ENCODE assay signal across 20 cellular contexts in genomic region chr9:17330097-17330496, GRCh38.
DNase-seq lines count a peak whose midpoint lies in the region; ATAC-seq, FAIRE-seq and TF ChIP-seq lines count a peak whose summit lies in the region.
"Had no signal": no experiment of that assay in that cellular context is flagged by ENCODE, and none has a peak within 500 bp of the region (broad histone marks: within the 10 kb centered on the region; RNA-seq: fewer than 3 reads in every experiment).

No MANE protein-coding gene starts in this region.

- no peaks in the 10 kb centered on the region for H3K79me1 ChIP-seq in IMR-90 (ENCODE audit: low read depth in 1 of 2, low read length in 2 of 2)

- no peak overlapping the region for H3K56ac ChIP-seq in IMR-90 (ENCODE audit: extremely low read depth, insufficient read depth, low read length)

- H4K20me1 ChIP-seq in IMR-90 (ENCODE audit: insufficient read depth, low read length) (no peaks in the 10 kb centered on the region), osteoblast (ENCODE audit: insufficient read depth, low read length) (no peaks in the 10 kb centered on the region)

- no peaks in the 10 kb centered on the region for H3K9me3 ChIP-seq in IMR-90 (ENCODE audit: control insufficient read depth, insufficient read depth, low read length)
- no peaks in the 10 kb centered on the region for H3K9me3 ChIP-seq in osteoblast (ENCODE audit: low read depth, low read length)
- no peaks in the 10 kb centered on the region for H3K9me3 ChIP-seq in left lung
- H3K9me3 ChIP-seq: Peyer's patch had no signal

- no peak for TF ChIP-seq POLR2A in IMR-90 (IDR thresholded peaks at IDR 0.05; ENCODE audit: low read depth, low read length)

- no peak overlapping the region for H2BK15ac ChIP-seq in IMR-90 (ENCODE audit: low read depth, low read length)

- H3K4me1 ChIP-seq in IMR-90 (ENCODE audit: control insufficient read depth, insufficient read depth, low read length) (no peaks in the 10 kb centered on the region), osteoblast (ENCODE audit: insufficient read depth, low read length) (no peaks in the 10 kb centered on the region), left lung (no peaks in the 10 kb centered on the region)
- H3K4me1 ChIP-seq: Peyer's patch had no signal

- H3K4me2 ChIP-seq in IMR-90 (ENCODE audit: low read depth, low read length) (no peak overlapping the region), osteoblast (ENCODE audit: insufficient read depth, low read length) (no peak overlapping the region)

- H3K4ac ChIP-seq in IMR-90 (ENCODE audit: low read depth, low read length): no peak overlapping the region

- no TSS peak for BruUV-seq in IMR-90 (replicated peaks; lab: Mats Ljungman, UMichigan)

- intact Hi-C loops in IMR-90 (cut with micrococcal nuclease) (no loop called here), left lung (cut with DNase I) (no loop called here)

- H2BK120ac ChIP-seq in IMR-90 (ENCODE audit: low read depth, low read length): no peak overlapping the region

- no peaks in the 10 kb centered on the region for H3K27me3 ChIP-seq in IMR-90 (ENCODE audit: control insufficient read depth, insufficient read depth, low read length)
- H3K27me3 ChIP-seq in bronchial epithelial cell (ENCODE audit: control insufficient read depth, insufficient read depth, low read length): no peaks in the 10 kb centered on the region
- no peaks in the 10 kb centered on the region for H3K27me3 ChIP-seq in osteoblast (ENCODE audit: insufficient read depth, low read length)
- no peaks in the 10 kb centered on the region for H3K27me3 ChIP-seq in left lung
- H3K27me3 ChIP-seq: Peyer's patch had no signal

- DNase-seq in NCI-H2171 treated with DMSO at 0.1 percent for 48 hours (lab: John Stamatoyannopoulos, UW) (peak; percentile 32), NCI-H2171 (lab: John Stamatoyannopoulos, UW) (no peak), IMR-90 (peak; percentile 46), bronchial epithelial cell (ENCODE audit: low read depth) (peak; percentile 48), osteoblast (ENCODE audit: insufficient read length, low spot score, missing footprints) (peak; percentile 11), hepatic stellate cell (ENCODE audit: low spot score) (no peak), left lung (no peak)
- DNase-seq: KG1; NCI-H1417; NCI-H1930; NCI-H748 treated with DMSO at 0.1 percent for 48 hours; NK-92 treated with Interleukin-12 subunit alpha and Interleukin-12 subunit beta, amount 100 ng/mL, for 24 hours; Peyer's patch; SHP77 had no signal

- no peak overlapping the region for H4K5ac ChIP-seq in IMR-90 (ENCODE audit: low read depth, low read length)

- no peaks in the 10 kb centered on the region for H3K36me3 ChIP-seq in IMR-90 (ENCODE audit: control insufficient read depth, insufficient read depth, low read length)
- H3K36me3 ChIP-seq in bronchial epithelial cell (ENCODE audit: control insufficient read depth, insufficient read depth, low read length): no peaks in the 10 kb centered on the region
- H3K36me3 ChIP-seq in osteoblast (ENCODE audit: insufficient read depth, low read length): no peaks in the 10 kb centered on the region
- H3K36me3 ChIP-seq in left lung: no peaks in the 10 kb centered on the region
- H3K36me3 ChIP-seq: Peyer's patch had no signal

- no peaks in the 10 kb centered on the region for H3K9me1 ChIP-seq in IMR-90 (ENCODE audit: insufficient read depth, low read length)

- ATAC-seq in IMR-90 (ENCODE audit: low read depth) (no peak), GM19023 (IDR thresholded peaks at IDR 0.05; ENCODE audit: unreplicated experiment) (no peak), left lung (no peak)
- ATAC-seq: HCT116, HepG2 had no signal

- no peak for FAIRE-seq in bronchial epithelial cell (lab: Jason Lieb, UNC)
- FAIRE-seq: GM12892, HepG2 had no signal

- no peak overlapping the region for H2BK20ac ChIP-seq in IMR-90 (ENCODE audit: low read depth, low read length)

- no peak for TF ChIP-seq RAD21 in IMR-90 (IDR thresholded peaks at IDR 0.05; ENCODE audit: low read length)

- no peak overlapping the region for H4K91ac ChIP-seq in IMR-90 (ENCODE audit: insufficient read depth, low read depth, low read length)

- H2AK9ac ChIP-seq in IMR-90 (replicated peaks; ENCODE audit: low read depth, low read length, poor library complexity): no peak overlapping the region

- H3K23ac ChIP-seq in IMR-90 (ENCODE audit: low read depth, low read length): no peak overlapping the region

- CTCF ChIA-PET in IMR-90 (lab: Yijun Ruan, JAX): interaction anchor here (0.6 kb wide), 1 partner anchor 1760 kb away, joined by 4 read pairs; no protein-coding TSS in a partner anchor

- no peak overlapping the region for H4K8ac ChIP-seq in IMR-90 (ENCODE audit: low read depth in 2 of 2, low read length in 2 of 2)

- H3K79me2 ChIP-seq in osteoblast (ENCODE audit: insufficient read depth, low read length): no peaks in the 10 kb centered on the region

- no peak overlapping the region for H2BK5ac ChIP-seq in IMR-90 (ENCODE audit: low read depth, low read length, poor library complexity, severe bottlenecking)

- POLR2A ChIA-PET in IMR-90 (lab: Charles Lee; ENCODE audit: unreplicated experiment): no interaction called here

- no peak overlapping the region for H3K27ac ChIP-seq in IMR-90 (ENCODE audit: insufficient read depth, low read length)
- no peak overlapping the region for H3K27ac ChIP-seq in osteoblast (ENCODE audit: low read depth, low read length)
- H3K27ac ChIP-seq in left lung: no peak overlapping the region
- H3K27ac ChIP-seq: 22Rv1, Peyer's patch, SK-N-MC had no signal

- in situ Hi-C loops in IMR-90 (cut with MboI; ENCODE audit: low sequenced_read_pairs): no loop called here

- H3K18ac ChIP-seq in IMR-90 (ENCODE audit: low read depth, low read length): no peak overlapping the region

- dilution Hi-C loops in IMR-90 (cut with HindIII; ENCODE audit: low sequenced_read_pairs, unreplicated experiment): no loop called here

- H3K4me3 ChIP-seq in IMR-90 (ENCODE audit: insufficient read depth, low read depth, low read length): no peak overlapping the region
- H3K4me3 ChIP-seq in bronchial epithelial cell (ENCODE audit: low read depth, low read length): no peak overlapping the region
- no peak overlapping the region for H3K4me3 ChIP-seq in osteoblast (ENCODE audit: insufficient read depth, low read length)
- H3K4me3 ChIP-seq in left lung: no peak overlapping the region
- H3K4me3 ChIP-seq: Peyer's patch, SK-N-MC had no signal

- no peak overlapping the region for H2AFZ ChIP-seq in IMR-90 (replicated peaks; ENCODE audit: low read length, poor library complexity)
- H2AFZ ChIP-seq in osteoblast (ENCODE audit: low read length): no peak overlapping the region

- TF ChIP-seq CTCF in IMR-90 (conservative IDR thresholded peaks at IDR 0.05; ENCODE audit: low read depth, low read length) (no peak), bronchial epithelial cell (IDR thresholded peaks at IDR 0.05; ENCODE audit: insufficient read depth, low read length, severe bottlenecking) (no peak), osteoblast (IDR thresholded peaks at IDR 0.05; ENCODE audit: extremely low read depth, low read depth, low read length) (no peak), left lung (IDR thresholded peaks at IDR 0.05) (no peak)

- no peak overlapping the region for H3K14ac ChIP-seq in IMR-90 (replicated peaks; ENCODE audit: low read depth, low read length)

- no peak overlapping the region for H2AK5ac ChIP-seq in IMR-90 (ENCODE audit: low read depth, low read length)

- H3K9ac ChIP-seq in IMR-90 (ENCODE audit: low read depth, low read length): no peak overlapping the region

TF ChIP-seq in IMR-90, 13 proteins besides CTCF, POLR2A, EP300 and RAD21:
- TF ChIP-seq MAZ (IDR thresholded peaks at IDR 0.05; ENCODE audit: borderline replicate concordance, low read depth, low read length): no peak
- 0 out of 2 replicates have a peak, but pooled peaks have one; percentile 16 for TF ChIP-seq CEBPB (IDR thresholded peaks at IDR 0.05; ENCODE audit: low read depth, low read length)
- no peak for TF ChIP-seq RFX5 (IDR thresholded peaks at IDR 0.05; ENCODE audit: low read depth, low read length)
- TF ChIP-seq MAFK (IDR thresholded peaks at IDR 0.05; ENCODE audit: low read depth, low read length): no peak

Comparison
In these comparisons a context has a peak if more than half of its experiments do, and no peak if none do; other contexts are left out.
1. DNase-seq: peak in NCI-H2171 treated with DMSO at 0.1 percent for 48 hours (single experiment), IMR-90 (single experiment), bronchial epithelial cell (single experiment) and osteoblast (single experiment); none in NCI-H2171 (single experiment), hepatic stellate cell (single experiment) and left lung (0 of 2).